In genomic region chr20:53583660-53584549, GRCh38 we compare ENCODE assay signal across 8 cellular contexts. TPM values are rescaled to one million over a fixed set of nuclear protein-coding genes. Genes with fewer than 3 reads are reported as not detected.
DNase-seq lines count a peak whose midpoint lies in the region; TF ChIP-seq lines count a peak whose summit lies in the region.
"Not testable (repeated sequence)": the region's sequence is repeated elsewhere in the genome, so short reads cannot be mapped to it uniquely, and the experiment has no call there.

No MANE protein-coding gene starts in this region.

- peak overlapping the region; percentile 22 for H3K4me3 ChIP-seq in Loucy (ENCODE audit: low read length, poor library complexity, severe bottlenecking)
- not testable (repeated sequence) for H3K4me3 ChIP-seq in effector memory CD4-positive, alpha-beta T cell (ENCODE audit: insufficient read depth, low read depth, low read length, poor library complexity, severe bottlenecking); uterus

- TF ChIP-seq CTCF in Calu3 (IDR thresholded peaks at IDR 0.05; ENCODE audit: unreplicated experiment); Loucy (conservative IDR thresholded peaks at IDR 0.05; ENCODE audit: low read length); osteocyte (IDR thresholded peaks at IDR 0.05); uterus (IDR thresholded peaks at IDR 0.05): not testable (repeated sequence)

- H3K27me3 ChIP-seq in Loucy (ENCODE audit: insufficient read depth, low read length, poor library complexity, severe bottlenecking); effector memory CD4-positive, alpha-beta T cell (replicated peaks; ENCODE audit: control insufficient read depth, insufficient read depth, low read length, poor library complexity, severe bottlenecking); uterus: not testable (repeated sequence)

- H3K9ac ChIP-seq in Loucy (ENCODE audit: low read depth, low read length, poor library complexity, severe bottlenecking): not testable (repeated sequence)

- peaks cover 32% of the 10 kb centered on the region for H4K20me1 ChIP-seq in Loucy (ENCODE audit: insufficient read depth, low read length, poor library complexity, severe bottlenecking)

- BruUV-seq in Calu3 (replicated peaks; lab: Mats Ljungman, UMichigan): not testable (repeated sequence)

- not testable (repeated sequence) for H3K27me3 Mint-ChIP-seq in Calu3 (ENCODE audit: unreplicated experiment); T-helper 2 cell treated with Interferon-gamma antibody and Interleukin-4, amounts not matched to agents 5 μg/mL and 100 μg/mL, for 36 hours (ENCODE audit: low read depth); activated naive CD4-positive, alpha-beta T cell treated with anti-CD3 and anti-CD28 coated beads, Interleukin-2, amount 10 ng/mL, durations not matched to agents 7 days and 5 days; immature natural killer cell (ENCODE audit: low read depth in 3 of 3); osteocyte (ENCODE audit: unreplicated experiment)

- peaks cover 99% of the 10 kb centered on the region for H3K79me2 ChIP-seq in Loucy (ENCODE audit: insufficient read depth, low read length)

- H3K4me2 ChIP-seq in Loucy (ENCODE audit: low read depth, low read length, poor library complexity, severe bottlenecking): peak overlapping the region; percentile 61

- DNase-seq in Calu3; T-helper 2 cell treated with Interferon-gamma antibody and Interleukin-4, amounts not matched to agents 5 μg/mL and 100 μg/mL, for 36 hours (ENCODE audit: low spot score); activated naive CD4-positive, alpha-beta T cell treated with anti-CD3 and anti-CD28 coated beads, Interleukin-2, amount 10 ng/mL, durations not matched to agents 7 days and 5 days; effector memory CD4-positive, alpha-beta T cell; immature natural killer cell; uterus: not testable (repeated sequence)
- peak; percentile 3 for DNase-seq in osteocyte (ENCODE audit: extremely low spot score, unreplicated experiment)

- H2AFZ ChIP-seq in Loucy (ENCODE audit: low read length): not testable (repeated sequence)

- H3K4me1 Mint-ChIP-seq in Calu3 (ENCODE audit: low read depth, unreplicated experiment) (peaks cover 84% of the 10 kb centered on the region), immature natural killer cell (peaks cover 81 to 99% of the 10 kb centered on the region in 2 donors), osteocyte (ENCODE audit: unreplicated experiment) (peaks cover 83% of the 10 kb centered on the region)
- peaks cover 73% of the 10 kb centered on the region for H3K4me1 Mint-ChIP-seq in T-helper 2 cell treated with Interferon-gamma antibody and Interleukin-4, amounts not matched to agents 5 μg/mL and 100 μg/mL, for 36 hours (ENCODE audit: low read depth)
- H3K4me1 Mint-ChIP-seq in activated naive CD4-positive, alpha-beta T cell treated with anti-CD3 and anti-CD28 coated beads, Interleukin-2, amount 10 ng/mL, durations not matched to agents 7 days and 5 days: peaks cover 88% of the 10 kb centered on the region

- peaks cover 41% of the 10 kb centered on the region for H3K36me3 ChIP-seq in Loucy (ENCODE audit: insufficient read depth, low read length)
- H3K36me3 ChIP-seq in effector memory CD4-positive, alpha-beta T cell (ENCODE audit: control insufficient read depth, insufficient read depth, low read length); uterus: not testable (repeated sequence)

- peaks cover 15% of the 10 kb centered on the region; the same call in 1 of the 2 replicates for H3F3A ChIP-seq in Loucy (ENCODE audit: low read depth)

- intact Hi-C loops in Calu3 (cut with micrococcal nuclease; ENCODE audit: unreplicated experiment): not testable (repeated sequence)
- intact Hi-C loops in uterus (cut with DNase I; ENCODE audit: low total_unique reads): loop anchor here (5.0 kb wide), 1 partner anchor 338 kb away; no protein-coding TSS in a partner anchor

- H3K9me3 Mint-ChIP-seq in Calu3 (ENCODE audit: low read depth, unreplicated experiment); T-helper 2 cell treated with Interferon-gamma antibody and Interleukin-4, amounts not matched to agents 5 μg/mL and 100 μg/mL, for 36 hours; activated naive CD4-positive, alpha-beta T cell treated with anti-CD3 and anti-CD28 coated beads, Interleukin-2, amount 10 ng/mL, durations not matched to agents 7 days and 5 days; immature natural killer cell; osteocyte (ENCODE audit: unreplicated experiment): not testable (repeated sequence)

- H3K4me1 ChIP-seq in Loucy (ENCODE audit: insufficient read depth, low read length, poor library complexity, severe bottlenecking): peaks cover 53% of the 10 kb centered on the region
- H3K4me1 ChIP-seq in effector memory CD4-positive, alpha-beta T cell (ENCODE audit: control insufficient read depth, insufficient read depth, low read length, poor library complexity, severe bottlenecking): peaks cover 32% of the 10 kb centered on the region
- H3K4me1 ChIP-seq in uterus: peaks cover 12 to 14% of the 10 kb centered on the region in 2 donors

- H3K4me3 Mint-ChIP-seq in Calu3 (ENCODE audit: low read depth, unreplicated experiment) (peak overlapping the region; percentile 41), immature natural killer cell (peak overlapping the region; percentile 16 to 83 (median 36))
- peak overlapping the region; percentile 84 for H3K4me3 Mint-ChIP-seq in T-helper 2 cell treated with Interferon-gamma antibody and Interleukin-4, amounts not matched to agents 5 μg/mL and 100 μg/mL, for 36 hours
- H3K4me3 Mint-ChIP-seq in activated naive CD4-positive, alpha-beta T cell treated with anti-CD3 and anti-CD28 coated beads, Interleukin-2, amount 10 ng/mL, durations not matched to agents 7 days and 5 days: peak overlapping the region; percentile 43
- H3K4me3 Mint-ChIP-seq in osteocyte (ENCODE audit: unreplicated experiment): not testable (repeated sequence)

- peak overlapping the region; percentile 75 for H3K27ac ChIP-seq in effector memory CD4-positive, alpha-beta T cell (ENCODE audit: insufficient read depth, low read length, poor library complexity, severe bottlenecking)
- peak overlapping the region; percentile 58 to 83 for H3K27ac ChIP-seq in uterus

- H3K36me3 Mint-ChIP-seq in Calu3 (ENCODE audit: insufficient read depth, unreplicated experiment): peaks cover 61% of the 10 kb centered on the region
- peaks cover 52% of the 10 kb centered on the region for H3K36me3 Mint-ChIP-seq in T-helper 2 cell treated with Interferon-gamma antibody and Interleukin-4, amounts not matched to agents 5 μg/mL and 100 μg/mL, for 36 hours (ENCODE audit: low read depth)
- H3K36me3 Mint-ChIP-seq in activated naive CD4-positive, alpha-beta T cell treated with anti-CD3 and anti-CD28 coated beads, Interleukin-2, amount 10 ng/mL, durations not matched to agents 7 days and 5 days: peaks cover 60% of the 10 kb centered on the region
- H3K36me3 Mint-ChIP-seq in immature natural killer cell: peaks cover 8 to 23% (median 14%) of the 10 kb centered on the region in 3 donors
- peaks cover 28% of the 10 kb centered on the region for H3K36me3 Mint-ChIP-seq in osteocyte (ENCODE audit: unreplicated experiment)

- CTCF ChIA-PET in Calu3 (lab: Charles Lee): interaction anchor here (1.2 to 1.8 kb wide), 5 partner anchors 8 to 356 kb away, joined by 5 to 10 read pairs (median 6); no protein-coding TSS in a partner anchor
- CTCF ChIA-PET in activated naive CD4-positive, alpha-beta T cell treated with anti-CD3 and anti-CD28 coated beads, Interleukin-2, amount 10 ng/mL, durations not matched to agents 7 days and 5 days (lab: Charles Lee): interaction anchor here (0.7 to 1.4 kb wide), 2 partner anchors 124 to 333 kb away, joined by 3 to 4 read pairs; no protein-coding TSS in a partner anchor

- H3K9me3 ChIP-seq in Loucy (ENCODE audit: insufficient read depth, low read depth, low read length); effector memory CD4-positive, alpha-beta T cell (ENCODE audit: control insufficient read depth, low read length); uterus: not testable (repeated sequence)

- H3K9me2 ChIP-seq in Loucy (replicated peaks; ENCODE audit: low read depth, low read length): not testable (repeated sequence)

- TF ChIP-seq POLR2A in uterus (IDR thresholded peaks at IDR 0.05): not testable (repeated sequence)

- H3K27ac Mint-ChIP-seq in Calu3 (ENCODE audit: unreplicated experiment) (peak overlapping the region; percentile 75), immature natural killer cell (peak overlapping the region; percentile 76 to 89 (median 80)), osteocyte (ENCODE audit: unreplicated experiment) (peak overlapping the region; percentile 88)
- peak overlapping the region; percentile 71 for H3K27ac Mint-ChIP-seq in T-helper 2 cell treated with Interferon-gamma antibody and Interleukin-4, amounts not matched to agents 5 μg/mL and 100 μg/mL, for 36 hours
- H3K27ac Mint-ChIP-seq in activated naive CD4-positive, alpha-beta T cell treated with anti-CD3 and anti-CD28 coated beads, Interleukin-2, amount 10 ng/mL, durations not matched to agents 7 days and 5 days: peak overlapping the region; percentile 77

RNA-seq across cellular contexts. Expression of gene ZNF217, which starts 9.7 kb away (rescaled TPM):
- 87.3 and 95.6 TPM in 2 replicates for total RNA-seq in Calu3 (2022)
- 10 to 100 TPM in 2 of 3 donors, 1 to 10 TPM in 1; 10.0 to 33.5 (median 16.2) TPM for polyA plus RNA-seq in immature natural killer cell
- 44.3 and 47.2 TPM in 2 replicates for total RNA-seq in osteocyte
- total RNA-seq in uterus: 10 to 100 TPM in 3 of 4 donors, 1 to 10 TPM in 1; 7.4 to 37.8 (median 18.4) TPM
